ENCODE assay signal across 11 cellular contexts in the genomic region with DNA sequence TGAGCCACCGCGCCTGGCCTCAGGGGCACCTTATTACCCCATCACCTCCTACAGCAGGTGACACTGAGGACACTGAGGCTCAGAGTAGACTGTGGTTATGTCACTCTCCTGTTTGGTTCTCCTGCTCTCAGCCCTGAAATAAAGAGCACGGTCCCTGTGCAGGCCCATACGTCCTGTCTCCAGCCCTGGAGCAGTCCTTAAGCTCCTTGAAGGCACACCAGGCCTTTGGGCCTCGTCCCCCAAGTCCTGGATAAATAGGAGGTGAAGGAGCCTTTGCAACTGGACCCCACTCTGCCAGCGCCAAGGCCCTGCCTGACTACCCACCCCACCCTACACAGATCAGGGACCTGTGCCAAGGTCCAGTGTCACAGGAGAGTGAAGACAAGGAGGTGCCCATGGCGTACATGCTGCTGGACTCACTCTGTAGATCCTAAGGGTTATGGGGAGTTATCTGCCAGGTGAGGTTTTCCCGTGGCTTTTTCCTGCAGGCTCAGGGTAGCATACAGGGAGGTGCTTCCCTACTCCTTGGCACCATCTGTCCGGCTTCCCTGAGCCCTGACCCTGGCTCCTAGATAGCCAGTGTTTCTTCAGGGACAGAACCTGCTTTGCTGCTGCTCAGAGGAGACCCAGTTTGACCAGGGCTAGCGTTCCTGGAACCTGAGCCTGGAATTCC.
DNase-seq lines count a peak whose midpoint lies in the region; ATAC-seq and TF ChIP-seq lines count a peak whose summit lies in the region.
"Had no signal": no experiment of that assay in that cellular context is flagged by ENCODE, and none has a peak within 500 bp of the region (broad histone marks: within the 10 kb centered on the region; RNA-seq: fewer than 3 reads in every experiment).

No MANE protein-coding gene starts in this region.

- H3K27me3 Mint-ChIP-seq in activated T-helper 1 cell treated with anti-CD3 and anti-CD28 coated beads, Interleukin-12 subunit alpha, Interleukin-12 subunit beta, Interleukin-2, Interleukin-4 antibody, amounts not matched to agents 30 ng/mL and 10 ng/mL and 1 ng/mL, durations not matched to agents 14 hours and 24 hours and 36 hours (ENCODE audit: insufficient read depth) = no peaks in the 10 kb centered on the region

- H3K56ac ChIP-seq in mesendoderm (ENCODE audit: low read length) = peak overlapping the region; percentile 70

- intact Hi-C loops in body of pancreas (cut with DNase I) = no loop called here
- intact Hi-C loops in activated T-helper 1 cell treated with anti-CD3 and anti-CD28 coated beads, Interleukin-12 subunit alpha, Interleukin-12 subunit beta, Interleukin-2, Interleukin-4 antibody, amounts not matched to agents 30 ng/mL and 10 ng/mL and 1 ng/mL, durations not matched to agents 14 hours and 24 hours and 36 hours (cut with micrococcal nuclease) = loop anchor here (5.0 kb wide), 1 partner anchor 252 kb away; the partner anchor contains the start of gene SEC14L1

- H3K23ac ChIP-seq in mesendoderm (ENCODE audit: low read length) = peak overlapping the region; percentile 74

- peaks cover 8% of the 10 kb centered on the region for H3K36me3 Mint-ChIP-seq in activated T-helper 1 cell treated with anti-CD3 and anti-CD28 coated beads, Interleukin-12 subunit alpha, Interleukin-12 subunit beta, Interleukin-2, Interleukin-4 antibody, amounts not matched to agents 30 ng/mL and 10 ng/mL and 1 ng/mL, durations not matched to agents 14 hours and 24 hours and 36 hours (ENCODE audit: low read depth)

- TF ChIP-seq CTCF in LNCaP clone FGC (IDR thresholded peaks at IDR 0.05; ENCODE audit: control insufficient read depth, extremely low read depth, insufficient read depth) = no peak
- TF ChIP-seq CTCF in body of pancreas (IDR thresholded peaks at IDR 0.05) = no peak

- H2BK5ac ChIP-seq in mesendoderm (ENCODE audit: low read length) = no peak overlapping the region

- WGBS in body of pancreas, 2 donors = 53 to 63% methylated on average over 6 to 10 of the region's 10 CpGs
- no CpG with 5 or more reads among the region's 10 CpGs for WGBS in mesendoderm (ENCODE audit: extremely low coverage, insufficient coverage, low lambda C conversion rate)

- H3K9ac ChIP-seq in mesendoderm (ENCODE audit: low read length) = peak overlapping the region; percentile 11
- H3K9ac ChIP-seq in subcutaneous abdominal adipose tissue (ENCODE audit: low read length in 5 of 5) = peak overlapping the region in 1 of 5 donors; percentile 48

- H3K36me3 ChIP-seq in body of pancreas (replicated peaks in 1 of 2; ENCODE audit: insufficient read depth in 1 of 2, low read depth in 2 of 2) (no peaks in the 10 kb centered on the region), mesendoderm (ENCODE audit: control insufficient read depth, insufficient read depth, low read length) (no peaks in the 10 kb centered on the region), subcutaneous abdominal adipose tissue (ENCODE audit: control insufficient read depth in 5 of 5, insufficient read depth in 5 of 5, low read length in 5 of 5) (peaks cover 0 to 5% (median 0%) of the 10 kb centered on the region in 5 donors)

- H3K4me3 ChIP-seq in LNCaP clone FGC (ENCODE audit: low read depth, low read length) = no peak overlapping the region
- H3K4me3 ChIP-seq in body of pancreas = no peak overlapping the region
- H3K4me3 ChIP-seq in mesendoderm (ENCODE audit: low read length) = no peak overlapping the region
- no peak overlapping the region for H3K4me3 ChIP-seq in subcutaneous abdominal adipose tissue (ENCODE audit: low read depth in 1 of 5, low read length in 5 of 5)

- peaks cover 48% of the 10 kb centered on the region for H3K79me1 ChIP-seq in mesendoderm (ENCODE audit: low read length)

- ATAC-seq in body of pancreas = no peak

- H3K4me1 ChIP-seq in body of pancreas (peaks cover 74% of the 10 kb centered on the region), mesendoderm (ENCODE audit: control insufficient read depth, low read depth, low read length) (peaks cover 35% of the 10 kb centered on the region), subcutaneous abdominal adipose tissue (ENCODE audit: control insufficient read depth in 5 of 5, insufficient read depth in 5 of 5, low read length in 5 of 5) (peaks cover 31 to 65% (median 57%) of the 10 kb centered on the region in 5 donors)

- H3K27ac Mint-ChIP-seq in activated T-helper 1 cell treated with anti-CD3 and anti-CD28 coated beads, Interleukin-12 subunit alpha, Interleukin-12 subunit beta, Interleukin-2, Interleukin-4 antibody, amounts not matched to agents 30 ng/mL and 10 ng/mL and 1 ng/mL, durations not matched to agents 14 hours and 24 hours and 36 hours = no peak overlapping the region

- H3K4me2 ChIP-seq in mesendoderm (ENCODE audit: low read length) = no peak overlapping the region

- H2BK15ac ChIP-seq in mesendoderm (replicated peaks; ENCODE audit: low read depth) = no peak overlapping the region

- H3K27ac ChIP-seq in body of pancreas (peak overlapping the region; percentile 68 to 94 (median 86)), mesendoderm (ENCODE audit: low read depth, low read length) (no peak overlapping the region), subcutaneous abdominal adipose tissue (ENCODE audit: low read depth, low read length) (peak overlapping the region; percentile 37)

- no peak overlapping the region for H3K4me3 Mint-ChIP-seq in activated T-helper 1 cell treated with anti-CD3 and anti-CD28 coated beads, Interleukin-12 subunit alpha, Interleukin-12 subunit beta, Interleukin-2, Interleukin-4 antibody, amounts not matched to agents 30 ng/mL and 10 ng/mL and 1 ng/mL, durations not matched to agents 14 hours and 24 hours and 36 hours

- no peak for TF ChIP-seq POLR2A in body of pancreas (IDR thresholded peaks at IDR 0.05)

- H2BK120ac ChIP-seq in mesendoderm (ENCODE audit: low read depth, low read length) = no peak overlapping the region

- H3K9me3 ChIP-seq in body of pancreas = no peaks in the 10 kb centered on the region
- no peaks in the 10 kb centered on the region for H3K9me3 ChIP-seq in subcutaneous abdominal adipose tissue (ENCODE audit: control insufficient read depth in 5 of 5, low read length in 5 of 5)

- no peaks in the 10 kb centered on the region for H3K9me3 Mint-ChIP-seq in activated T-helper 1 cell treated with anti-CD3 and anti-CD28 coated beads, Interleukin-12 subunit alpha, Interleukin-12 subunit beta, Interleukin-2, Interleukin-4 antibody, amounts not matched to agents 30 ng/mL and 10 ng/mL and 1 ng/mL, durations not matched to agents 14 hours and 24 hours and 36 hours

- H3K79me2 ChIP-seq in mesendoderm (ENCODE audit: control insufficient read depth, insufficient read depth, low read length) = peaks cover 52% of the 10 kb centered on the region

- no peak overlapping the region for H4K8ac ChIP-seq in mesendoderm (ENCODE audit: low read depth, low read length)

- H2AK5ac ChIP-seq in mesendoderm (ENCODE audit: low read length) = no peak overlapping the region

- no peak overlapping the region for H3K18ac ChIP-seq in mesendoderm (ENCODE audit: low read length)

- H4K5ac ChIP-seq in mesendoderm (ENCODE audit: low read length) = no peak overlapping the region

- no peak overlapping the region for H3K4ac ChIP-seq in mesendoderm (ENCODE audit: low read depth, low read length)

- peak; percentile 22 for DNase-seq in LNCaP clone FGC (ENCODE audit: low read depth)
- no peak for DNase-seq in body of pancreas
- DNase-seq in mesendoderm = no peak
- DNase-seq in NCI-H1048 (lab: John Stamatoyannopoulos, UW) = no peak
- no peak for DNase-seq in HT-29 (ENCODE audit: low spot score)
- no peak for DNase-seq in GM19238 (ENCODE audit: insufficient read length, low spot score)
- no peak for DNase-seq in activated T-helper 1 cell treated with anti-CD3 and anti-CD28 coated beads, Interleukin-12 subunit alpha, Interleukin-12 subunit beta, Interleukin-2, Interleukin-4 antibody, amounts not matched to agents 30 ng/mL and 10 ng/mL and 1 ng/mL, durations not matched to agents 14 hours and 24 hours and 36 hours (ENCODE audit: low spot score)
- DNase-seq: NCI-H345; stimulated activated CD4-positive, alpha-beta T cell treated with anti-CD3 and anti-CD28 coated beads, Interleukin-12 subunit alpha, Interleukin-12 subunit beta, amount 100 ng/mL, for 4 hours; stimulated activated naive CD4-positive, alpha-beta T cell treated with Interleukin-2 at 50 U/mL for 16 hours had no signal

- H3K27me3 ChIP-seq in body of pancreas (no peaks in the 10 kb centered on the region), mesendoderm (ENCODE audit: insufficient read depth, low read length, poor library complexity) (no peaks in the 10 kb centered on the region), subcutaneous abdominal adipose tissue (ENCODE audit: control insufficient read depth in 5 of 5, insufficient read depth in 4 of 5, low read length in 5 of 5) (no peaks in the 10 kb centered on the region)

- H3K4me1 Mint-ChIP-seq in activated T-helper 1 cell treated with anti-CD3 and anti-CD28 coated beads, Interleukin-12 subunit alpha, Interleukin-12 subunit beta, Interleukin-2, Interleukin-4 antibody, amounts not matched to agents 30 ng/mL and 10 ng/mL and 1 ng/mL, durations not matched to agents 14 hours and 24 hours and 36 hours (ENCODE audit: low read depth) = peaks cover 81% of the 10 kb centered on the region
